In the genomic region with DNA sequence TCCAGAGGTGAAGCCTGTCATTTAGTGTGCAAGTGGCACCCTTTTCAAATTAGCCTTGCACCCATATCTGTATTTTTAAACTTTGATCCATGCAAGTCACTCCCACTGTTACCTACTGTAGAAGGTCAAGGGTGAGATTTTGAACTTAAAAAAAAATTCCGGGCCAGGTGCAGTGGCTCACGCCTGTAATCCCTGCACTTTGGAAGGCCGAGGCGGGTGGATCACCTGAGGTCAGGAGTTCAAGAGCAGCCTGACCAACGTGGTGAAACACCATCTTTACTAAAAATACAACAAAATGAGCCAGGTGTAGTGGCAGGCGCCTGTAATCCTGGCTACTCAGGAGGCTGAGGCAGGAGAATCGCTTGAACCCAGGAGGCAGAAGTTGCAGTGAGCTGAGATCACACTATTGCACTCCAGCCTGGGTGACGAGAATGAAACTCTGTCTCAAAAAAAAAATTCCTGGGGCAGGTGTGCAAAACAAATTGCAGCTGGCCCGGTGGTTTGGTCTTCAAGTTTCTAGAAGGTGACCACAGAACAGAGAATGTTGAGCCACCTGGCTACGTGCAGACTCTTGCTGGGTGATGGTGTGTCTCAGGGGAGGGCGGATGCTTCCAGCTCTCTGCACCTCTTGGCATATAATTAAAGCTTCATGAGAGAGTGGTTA, we compare ENCODE assay signal across 8 cellular contexts.
DNase-seq lines count a peak whose midpoint lies in the region; ATAC-seq lines count a peak whose summit lies in the region.
"Not testable (repeated sequence)": the region's sequence is repeated elsewhere in the genome, so short reads cannot be mapped to it uniquely, and the experiment has no call there.

No MANE protein-coding gene starts in this region.

- not testable (repeated sequence) for H3K9me3 Mint-ChIP-seq in IgD-negative memory B cell

- H3K27me3 Mint-ChIP-seq in IgD-negative memory B cell = not testable (repeated sequence)

- ATAC-seq in GM18867 (IDR thresholded peaks at IDR 0.05; ENCODE audit: unreplicated experiment) (peak; percentile 95), GM19467 (IDR thresholded peaks at IDR 0.05; ENCODE audit: unreplicated experiment) (peak; percentile 84), HG02610 (IDR thresholded peaks at IDR 0.05; ENCODE audit: unreplicated experiment) (peak; percentile 68), HG03097 (IDR thresholded peaks at IDR 0.05; ENCODE audit: low FRiP score, unreplicated experiment) (peak; percentile 76)

- peak overlapping the region in 2 of 3 donors; percentile 22 to 55 for H3K27ac Mint-ChIP-seq in IgD-negative memory B cell

- not testable (repeated sequence) for H3K4me3 Mint-ChIP-seq in IgD-negative memory B cell

- not testable (repeated sequence) for H3K36me3 Mint-ChIP-seq in IgD-negative memory B cell

- H3K4me1 Mint-ChIP-seq in IgD-negative memory B cell = peaks cover 5 to 14% (median 10%) of the 10 kb centered on the region in 3 donors

- peak; percentile 92 for DNase-seq in DMS79 treated with DMSO at 0.1 percent for 48 hours (lab: John Stamatoyannopoulos, UW)
- DNase-seq in NCI-H2227 treated with DMSO at 0.1 percent for 48 hours (lab: John Stamatoyannopoulos, UW) = peak; percentile 46
- peak; percentile 32 for DNase-seq in germinal center (ENCODE audit: low spot score)

Comparison
In these comparisons a context has a peak if more than half of its experiments do, and no peak if none do; other contexts are left out.
1. Peak in every context shown above with its lines: DNase-seq and ATAC-seq.
2. DNase-seq: peak in every context shown above with its lines; median percentile 92 in DMS79 treated with DMSO at 0.1 percent for 48 hours; 46 in NCI-H2227 treated with DMSO at 0.1 percent for 48 hours; 32 in germinal center.